Comparison of ENCODE assay signal across 15 cellular contexts in genomic region chr5:88786789-88787188, GRCh38.
DNase-seq lines count a peak whose midpoint lies in the region; ATAC-seq and TF ChIP-seq lines count a peak whose summit lies in the region.
"Had no signal": no experiment of that assay in that cellular context is flagged by ENCODE, and none has a peak within 500 bp of the region (broad histone marks: within the 10 kb centered on the region; RNA-seq: fewer than 3 reads in every experiment).

No MANE protein-coding gene starts in this region.

- CTCF ChIA-PET in SK-N-SH (lab: Yijun Ruan, JAX) = interaction anchor here (0.8 to 1.7 kb wide), 2 partner anchors 56 to 63 kb away, joined by 3 to 4 read pairs; no protein-coding TSS in a partner anchor

- H3K9me2 ChIP-seq in SK-N-SH = no peaks in the 10 kb centered on the region

- no peaks in the 10 kb centered on the region for H3K27me3 Mint-ChIP-seq in nephron (ENCODE audit: low read depth)
- H3K27me3 Mint-ChIP-seq: activated CD4-positive, alpha-beta T cell treated with anti-CD3 and anti-CD28 coated beads, Interleukin-2, amount 10 ng/mL, durations not matched to agents 24 days and 14 days; CD4-positive, alpha-beta memory T cell; T-helper 17 cell had no signal

- no peaks in the 10 kb centered on the region for H3K79me2 ChIP-seq in SK-N-SH (ENCODE audit: insufficient read depth)

- peak overlapping the region; percentile 41 to 98 (median 80) for H3K27ac Mint-ChIP-seq in nephron
- H3K27ac Mint-ChIP-seq: activated CD4-positive, alpha-beta T cell treated with anti-CD3 and anti-CD28 coated beads, Interleukin-2, amount 10 ng/mL, durations not matched to agents 24 days and 14 days; CD4-positive, alpha-beta memory T cell; T-helper 17 cell had no signal

- POLR2A ChIA-PET in SK-N-SH (lab: Yijun Ruan, JAX) = no interaction called here

- no peaks in the 10 kb centered on the region for H3K36me3 Mint-ChIP-seq in nephron (ENCODE audit: low read depth)
- H3K36me3 Mint-ChIP-seq: CD4-positive, alpha-beta memory T cell had no signal

- intact Hi-C loops in thyroid gland (cut with DNase I) (no loop called here), posterior vena cava (cut with DNase I) (loop anchor here in 1 of 2 donors (5.0 kb wide), 1 partner anchor 96 kb away; the partner anchor contains the start of gene MEF2C)

- H3K4me1 ChIP-seq in SK-N-SH (ENCODE audit: control insufficient read depth in 1 of 2, insufficient read depth in 2 of 2, low read depth in 1 of 2, low read length in 1 of 2) = peaks cover 0 to 8% of the 10 kb centered on the region in 2 experiments; a peak in 3 of 4 replicates
- peaks cover 18 to 26% of the 10 kb centered on the region in 2 donors for H3K4me1 ChIP-seq in thyroid gland

- no peak for DNase-seq in SK-N-SH
- no peak for DNase-seq in brain microvascular endothelial cell
- no peak for DNase-seq in thyroid gland
- no peak for DNase-seq in posterior vena cava (ENCODE audit: low spot score)
- DNase-seq in Kasumi-1 (lab: John Stamatoyannopoulos, UW) = no peak
- no peak for DNase-seq in UCSD-AML1 (lab: John Stamatoyannopoulos, UW; ENCODE audit: unreplicated experiment)
- DNase-seq: activated CD4-positive, alpha-beta T cell treated with anti-CD3 and anti-CD28 coated beads, Interleukin-2, amount 10 ng/mL, durations not matched to agents 24 days and 14 days; activated T-cell treated with anti-CD3 and anti-CD28 coated beads, Interleukin-2, amount 50 U/mL, for 48 hours; CD4-positive, alpha-beta memory T cell; cortex of kidney; NCI-H187; T-helper 17 cell had no signal

- no peak for TF ChIP-seq POLR2A in thyroid gland (IDR thresholded peaks at IDR 0.05)

- H3K4me2 ChIP-seq in SK-N-SH = peak overlapping the region; percentile 59; the same call in 1 of the 2 replicates

- no peak for ATAC-seq in SK-N-SH treated with all-trans-retinoic acid at 6 μM for 48 hours
- ATAC-seq: T-helper 17 cell had no signal

- in situ Hi-C loops in brain microvascular endothelial cell (cut with HindIII; ENCODE audit: low pct_ligation_motif_present, low sequenced_read_pairs) = no loop called here

- no peaks in the 10 kb centered on the region for H3K9me3 ChIP-seq in SK-N-SH
- no peaks in the 10 kb centered on the region for H3K9me3 ChIP-seq in thyroid gland

- H4K20me1 ChIP-seq in SK-N-SH (ENCODE audit: insufficient read depth) = no peaks in the 10 kb centered on the region

- H3K4me3 Mint-ChIP-seq in nephron = no peak overlapping the region
- H3K4me3 Mint-ChIP-seq: activated CD4-positive, alpha-beta T cell treated with anti-CD3 and anti-CD28 coated beads, Interleukin-2, amount 10 ng/mL, durations not matched to agents 24 days and 14 days; CD4-positive, alpha-beta memory T cell; T-helper 17 cell had no signal

- H2AFZ ChIP-seq in SK-N-SH (ENCODE audit: low read depth) = peak overlapping the region; percentile 75; the same call in 1 of the 2 replicates

- no peaks in the 10 kb centered on the region for H3K27me3 ChIP-seq in SK-N-SH (ENCODE audit: insufficient read depth)
- no peaks in the 10 kb centered on the region for H3K27me3 ChIP-seq in brain microvascular endothelial cell (replicated peaks)
- H3K27me3 ChIP-seq in thyroid gland = no peaks in the 10 kb centered on the region

- H3K27ac ChIP-seq in SK-N-SH (ENCODE audit: low read depth in 2 of 2, low read length in 1 of 2) = peak overlapping the region in 1 of 2 experiments; percentile 99; a peak in 2 of 4 replicates
- peak overlapping the region; percentile 95 for H3K27ac ChIP-seq in brain microvascular endothelial cell
- peak overlapping the region; percentile 86 to 93 (median 90) for H3K27ac ChIP-seq in thyroid gland
- H3K27ac ChIP-seq: RWPE1 had no signal

- H3K4me1 Mint-ChIP-seq in nephron = peaks cover 34% of the 10 kb centered on the region
- H3K4me1 Mint-ChIP-seq: CD4-positive, alpha-beta memory T cell had no signal

- peak overlapping the region; percentile 74; the same call in 1 of the 2 replicates for H3K9ac ChIP-seq in SK-N-SH

- WGBS in SK-N-SH (ENCODE audit: low lambda C conversion rate) = 85% methylated on average over 2 of the region's 2 CpGs
- 84 to 94% methylated on average over 2 of the region's 2 CpGs for WGBS in thyroid gland, 2 donors

- H3F3A ChIP-seq in SK-N-SH (replicated peaks; ENCODE audit: insufficient read depth) = peaks cover 27% of the 10 kb centered on the region

- H3K36me3 ChIP-seq in SK-N-SH (replicated peaks in 1 of 2; ENCODE audit: control insufficient read depth in 1 of 2, insufficient read depth in 2 of 2, low read length in 1 of 2) (no peaks in the 10 kb centered on the region), brain microvascular endothelial cell (replicated peaks) (no peaks in the 10 kb centered on the region), thyroid gland (no peaks in the 10 kb centered on the region)

- TF ChIP-seq RAD21 in SK-N-SH (IDR thresholded peaks at IDR 0.05; ENCODE audit: low read length) = no peak

- H3K4me3 ChIP-seq in SK-N-SH (ENCODE audit: low read depth in 2 of 2, low read length in 1 of 2) = no peak overlapping the region
- H3K4me3 ChIP-seq in brain microvascular endothelial cell (ENCODE audit: low read depth, low read length) = no peak overlapping the region
- no peak overlapping the region for H3K4me3 ChIP-seq in thyroid gland (replicated peaks in 1 of 3)

- TF ChIP-seq EP300 in SK-N-SH (IDR thresholded peaks at IDR 0.05; ENCODE audit: borderline replicate concordance in 1 of 2, low read depth in 1 of 2, low read length in 1 of 2) = no peak

- TF ChIP-seq CTCF in SK-N-SH (IDR thresholded peaks at IDR 0.05) (no peak), brain microvascular endothelial cell (IDR thresholded peaks at IDR 0.05; ENCODE audit: low read depth, low read length, missing control alignments) (no peak), nephron (IDR thresholded peaks at IDR 0.05; ENCODE audit: unreplicated experiment in 3 of 3) (no peak), thyroid gland (IDR thresholded peaks at IDR 0.05) (no peak)

- no peaks in the 10 kb centered on the region for H3K9me3 Mint-ChIP-seq in nephron
- H3K9me3 Mint-ChIP-seq: activated CD4-positive, alpha-beta T cell treated with anti-CD3 and anti-CD28 coated beads, Interleukin-2, amount 10 ng/mL, durations not matched to agents 24 days and 14 days; CD4-positive, alpha-beta memory T cell had no signal

TF ChIP-seq in SK-N-SH, 30 proteins besides CTCF, POLR2A, EP300 and RAD21 (continues in another document):
- no peak for TF ChIP-seq USF1 (IDR thresholded peaks at IDR 0.05; ENCODE audit: borderline replicate concordance, low read depth)
- no peak for TF ChIP-seq MEF2A (IDR thresholded peaks at IDR 0.05; ENCODE audit: borderline replicate concordance, low read depth)
- no peak for TF ChIP-seq GABPA (IDR thresholded peaks at IDR 0.05; ENCODE audit: low read depth)
- no peak for TF ChIP-seq SIN3A (IDR thresholded peaks at IDR 0.05; ENCODE audit: borderline replicate concordance, low read depth, low read length)
- TF ChIP-seq ZBTB33 (IDR thresholded peaks at IDR 0.05; ENCODE audit: borderline replicate concordance, low read depth) = no peak

TF ChIP-seq in SK-N-SH treated with all-trans-retinoic acid at 6 μM for 48 hours, 23 proteins besides CTCF, POLR2A, EP300 and RAD21 (continues in another document):
- TF ChIP-seq POU6F1 (CRISPR knock-in tag; IDR thresholded peaks at IDR 0.05; ENCODE audit: borderline replicate concordance, low read depth) = no peak
- TF ChIP-seq TOX (CRISPR knock-in tag; IDR thresholded peaks at IDR 0.05; ENCODE audit: borderline replicate concordance) = no peak
- no peak for TF ChIP-seq OSR1 (CRISPR knock-in tag; IDR thresholded peaks at IDR 0.05)
- TF ChIP-seq ZFP30 (CRISPR knock-in tag; IDR thresholded peaks at IDR 0.05) = no peak
- no peak for TF ChIP-seq GLIS3 (CRISPR knock-in tag; IDR thresholded peaks at IDR 0.05)
- TF ChIP-seq, protein P1, sequence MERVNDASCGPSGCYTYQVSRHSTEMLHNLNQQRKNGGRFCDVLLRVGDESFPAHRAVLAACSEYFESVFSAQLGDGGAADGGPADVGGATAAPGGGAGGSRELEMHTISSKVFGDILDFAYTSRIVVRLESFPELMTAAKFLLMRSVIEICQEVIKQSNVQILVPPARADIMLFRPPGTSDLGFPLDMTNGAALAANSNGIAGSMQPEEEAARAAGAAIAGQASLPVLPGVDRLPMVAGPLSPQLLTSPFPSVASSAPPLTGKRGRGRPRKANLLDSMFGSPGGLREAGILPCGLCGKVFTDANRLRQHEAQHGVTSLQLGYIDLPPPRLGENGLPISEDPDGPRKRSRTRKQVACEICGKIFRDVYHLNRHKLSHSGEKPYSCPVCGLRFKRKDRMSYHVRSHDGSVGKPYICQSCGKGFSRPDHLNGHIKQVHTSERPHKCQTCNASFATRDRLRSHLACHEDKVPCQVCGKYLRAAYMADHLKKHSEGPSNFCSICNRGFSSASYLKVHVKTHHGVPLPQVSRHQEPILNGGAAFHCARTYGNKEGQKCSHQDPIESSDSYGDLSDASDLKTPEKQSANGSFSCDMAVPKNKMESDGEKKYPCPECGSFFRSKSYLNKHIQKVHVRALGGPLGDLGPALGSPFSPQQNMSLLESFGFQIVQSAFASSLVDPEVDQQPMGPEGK (CRISPR knock-in tag; IDR thresholded peaks at IDR 0.05; ENCODE audit: borderline replicate concordance) = no peak
- TF ChIP-seq ZC3H10 (CRISPR knock-in tag; IDR thresholded peaks at IDR 0.05) = no peak
- TF ChIP-seq RARB (CRISPR knock-in tag; IDR thresholded peaks at IDR 0.05) = no peak
- no peak for TF ChIP-seq ZFP3 (CRISPR knock-in tag; IDR thresholded peaks at IDR 0.05)
- TF ChIP-seq ARNTL (CRISPR knock-in tag; IDR thresholded peaks at IDR 0.05; ENCODE audit: borderline replicate concordance, low read depth) = no peak
